Comparison of ENCODE assay signal across 1 cellular context in the genomic region with DNA sequence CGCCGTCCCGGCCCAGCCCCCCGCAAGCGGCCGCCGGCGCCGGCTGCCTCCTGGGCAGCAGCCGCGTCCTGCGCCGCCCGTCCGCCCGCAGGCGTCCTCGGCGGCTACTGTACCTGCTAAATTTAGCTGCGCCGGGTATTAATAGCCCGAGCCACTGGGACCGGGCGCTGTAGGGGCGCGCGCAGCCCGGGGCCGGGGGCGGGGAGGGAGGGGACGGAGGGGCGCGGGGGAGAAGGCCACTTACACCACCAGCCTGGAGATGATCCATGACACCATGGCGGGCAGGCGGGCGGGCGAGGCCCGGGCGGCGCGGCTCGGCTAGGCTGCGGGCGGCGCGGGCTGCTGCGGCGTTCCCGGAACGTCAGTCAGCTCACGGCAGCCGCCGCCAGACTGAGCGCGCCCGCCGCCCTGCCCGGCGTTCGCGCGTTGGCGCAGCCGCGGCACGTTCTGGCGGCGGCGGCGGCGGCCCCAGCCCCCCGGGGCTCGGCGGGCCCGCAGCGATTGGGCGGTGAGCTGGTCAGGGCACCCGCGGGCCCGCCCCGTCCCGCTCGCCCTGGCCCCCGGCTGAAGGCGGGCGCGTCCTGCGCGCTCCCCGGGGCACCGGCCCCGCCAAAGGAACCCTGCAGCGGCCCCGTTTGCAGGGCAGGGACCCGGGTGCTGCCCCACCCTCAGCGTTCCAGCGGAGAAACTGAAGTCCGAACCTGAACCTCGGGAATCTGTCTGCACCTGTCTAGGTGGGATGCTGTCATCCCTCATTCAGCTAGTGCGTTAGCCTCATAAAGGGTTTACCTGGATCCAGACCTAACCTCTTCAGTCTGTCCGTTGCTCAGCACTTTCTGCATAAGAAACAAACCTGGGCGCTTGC.
TF ChIP-seq lines count a peak whose summit lies in the region.

A gene with protein sequence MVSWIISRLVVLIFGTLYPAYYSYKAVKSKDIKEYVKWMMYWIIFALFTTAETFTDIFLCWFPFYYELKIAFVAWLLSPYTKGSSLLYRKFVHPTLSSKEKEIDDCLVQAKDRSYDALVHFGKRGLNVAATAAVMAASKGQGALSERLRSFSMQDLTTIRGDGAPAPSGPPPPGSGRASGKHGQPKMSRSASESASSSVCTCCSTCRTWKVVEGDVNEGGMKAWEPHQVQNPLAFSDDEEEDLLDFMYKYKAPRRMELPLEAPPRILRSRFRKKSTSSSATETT (minus strand): TSS at position 392 of the 865 bp plus-strand sequence. CDS start 116 bp downstream, at position 276.

TF ChIP-seq in GM23338, 12 proteins besides CTCF, POLR2A, EP300 and RAD21 (continued from another document):
- TF ChIP-seq, protein P1, sequence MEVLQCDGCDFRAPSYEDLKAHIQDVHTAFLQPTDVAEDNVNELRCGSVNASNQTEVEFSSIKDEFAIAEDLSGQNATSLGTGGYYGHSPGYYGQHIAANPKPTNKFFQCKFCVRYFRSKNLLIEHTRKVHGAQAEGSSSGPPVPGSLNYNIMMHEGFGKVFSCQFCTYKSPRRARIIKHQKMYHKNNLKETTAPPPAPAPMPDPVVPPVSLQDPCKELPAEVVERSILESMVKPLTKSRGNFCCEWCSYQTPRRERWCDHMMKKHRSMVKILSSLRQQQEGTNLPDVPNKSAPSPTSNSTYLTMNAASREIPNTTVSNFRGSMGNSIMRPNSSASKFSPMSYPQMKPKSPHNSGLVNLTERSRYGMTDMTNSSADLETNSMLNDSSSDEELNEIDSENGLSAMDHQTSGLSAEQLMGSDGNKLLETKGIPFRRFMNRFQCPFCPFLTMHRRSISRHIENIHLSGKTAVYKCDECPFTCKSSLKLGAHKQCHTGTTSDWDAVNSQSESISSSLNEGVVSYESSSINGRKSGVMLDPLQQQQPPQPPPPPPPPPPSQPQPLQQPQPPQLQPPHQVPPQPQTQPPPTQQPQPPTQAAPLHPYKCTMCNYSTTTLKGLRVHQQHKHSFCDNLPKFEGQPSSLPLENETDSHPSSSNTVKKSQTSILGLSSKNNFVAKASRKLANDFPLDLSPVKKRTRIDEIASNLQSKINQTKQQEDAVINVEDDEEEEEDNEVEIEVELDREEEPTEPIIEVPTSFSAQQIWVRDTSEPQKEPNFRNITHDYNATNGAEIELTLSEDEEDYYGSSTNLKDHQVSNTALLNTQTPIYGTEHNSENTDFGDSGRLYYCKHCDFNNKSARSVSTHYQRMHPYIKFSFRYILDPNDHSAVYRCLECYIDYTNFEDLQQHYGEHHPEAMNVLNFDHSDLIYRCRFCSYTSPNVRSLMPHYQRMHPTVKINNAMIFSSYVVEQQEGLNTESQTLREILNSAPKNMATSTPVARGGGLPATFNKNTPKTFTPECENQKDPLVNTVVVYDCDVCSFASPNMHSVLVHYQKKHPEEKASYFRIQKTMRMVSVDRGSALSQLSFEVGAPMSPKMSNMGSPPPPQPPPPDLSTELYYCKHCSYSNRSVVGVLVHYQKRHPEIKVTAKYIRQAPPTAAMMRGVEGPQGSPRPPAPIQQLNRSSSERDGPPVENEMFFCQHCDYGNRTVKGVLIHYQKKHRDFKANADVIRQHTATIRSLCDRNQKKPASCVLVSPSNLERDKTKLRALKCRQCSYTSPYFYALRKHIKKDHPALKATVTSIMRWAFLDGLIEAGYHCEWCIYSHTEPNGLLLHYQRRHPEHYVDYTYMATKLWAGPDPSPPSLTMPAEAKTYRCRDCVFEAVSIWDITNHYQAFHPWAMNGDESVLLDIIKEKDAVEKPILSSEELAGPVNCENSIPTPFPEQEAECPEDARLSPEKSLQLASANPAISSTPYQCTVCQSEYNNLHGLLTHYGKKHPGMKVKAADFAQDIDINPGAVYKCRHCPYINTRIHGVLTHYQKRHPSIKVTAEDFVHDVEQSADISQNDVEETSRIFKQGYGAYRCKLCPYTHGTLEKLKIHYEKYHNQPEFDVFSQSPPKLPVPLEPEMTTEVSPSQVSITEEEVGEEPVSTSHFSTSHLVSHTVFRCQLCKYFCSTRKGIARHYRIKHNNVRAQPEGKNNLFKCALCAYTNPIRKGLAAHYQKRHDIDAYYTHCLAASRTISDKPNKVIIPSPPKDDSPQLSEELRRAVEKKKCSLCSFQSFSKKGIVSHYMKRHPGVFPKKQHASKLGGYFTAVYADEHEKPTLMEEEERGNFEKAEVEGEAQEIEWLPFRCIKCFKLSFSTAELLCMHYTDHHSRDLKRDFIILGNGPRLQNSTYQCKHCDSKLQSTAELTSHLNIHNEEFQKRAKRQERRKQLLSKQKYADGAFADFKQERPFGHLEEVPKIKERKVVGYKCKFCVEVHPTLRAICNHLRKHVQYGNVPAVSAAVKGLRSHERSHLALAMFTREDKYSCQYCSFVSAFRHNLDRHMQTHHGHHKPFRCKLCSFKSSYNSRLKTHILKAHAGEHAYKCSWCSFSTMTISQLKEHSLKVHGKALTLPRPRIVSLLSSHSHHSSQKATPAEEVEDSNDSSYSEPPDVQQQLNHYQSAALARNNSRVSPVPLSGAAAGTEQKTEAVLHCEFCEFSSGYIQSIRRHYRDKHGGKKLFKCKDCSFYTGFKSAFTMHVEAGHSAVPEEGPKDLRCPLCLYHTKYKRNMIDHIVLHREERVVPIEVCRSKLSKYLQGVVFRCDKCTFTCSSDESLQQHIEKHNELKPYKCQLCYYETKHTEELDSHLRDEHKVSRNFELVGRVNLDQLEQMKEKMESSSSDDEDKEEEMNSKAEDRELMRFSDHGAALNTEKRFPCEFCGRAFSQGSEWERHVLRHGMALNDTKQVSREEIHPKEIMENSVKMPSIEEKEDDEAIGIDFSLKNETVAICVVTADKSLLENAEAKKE (CRISPR knock-in tag; IDR thresholded peaks at IDR 0.05), result no peak
- no peak for TF ChIP-seq JUNB (IDR thresholded peaks at IDR 0.05; ENCODE audit: unreplicated experiment)
- TF ChIP-seq, protein P2, sequence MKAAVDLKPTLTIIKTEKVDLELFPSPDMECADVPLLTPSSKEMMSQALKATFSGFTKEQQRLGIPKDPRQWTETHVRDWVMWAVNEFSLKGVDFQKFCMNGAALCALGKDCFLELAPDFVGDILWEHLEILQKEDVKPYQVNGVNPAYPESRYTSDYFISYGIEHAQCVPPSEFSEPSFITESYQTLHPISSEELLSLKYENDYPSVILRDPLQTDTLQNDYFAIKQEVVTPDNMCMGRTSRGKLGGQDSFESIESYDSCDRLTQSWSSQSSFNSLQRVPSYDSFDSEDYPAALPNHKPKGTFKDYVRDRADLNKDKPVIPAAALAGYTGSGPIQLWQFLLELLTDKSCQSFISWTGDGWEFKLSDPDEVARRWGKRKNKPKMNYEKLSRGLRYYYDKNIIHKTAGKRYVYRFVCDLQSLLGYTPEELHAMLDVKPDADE (IDR thresholded peaks at IDR 0.05), result no peak
- TF ChIP-seq, protein P3, sequence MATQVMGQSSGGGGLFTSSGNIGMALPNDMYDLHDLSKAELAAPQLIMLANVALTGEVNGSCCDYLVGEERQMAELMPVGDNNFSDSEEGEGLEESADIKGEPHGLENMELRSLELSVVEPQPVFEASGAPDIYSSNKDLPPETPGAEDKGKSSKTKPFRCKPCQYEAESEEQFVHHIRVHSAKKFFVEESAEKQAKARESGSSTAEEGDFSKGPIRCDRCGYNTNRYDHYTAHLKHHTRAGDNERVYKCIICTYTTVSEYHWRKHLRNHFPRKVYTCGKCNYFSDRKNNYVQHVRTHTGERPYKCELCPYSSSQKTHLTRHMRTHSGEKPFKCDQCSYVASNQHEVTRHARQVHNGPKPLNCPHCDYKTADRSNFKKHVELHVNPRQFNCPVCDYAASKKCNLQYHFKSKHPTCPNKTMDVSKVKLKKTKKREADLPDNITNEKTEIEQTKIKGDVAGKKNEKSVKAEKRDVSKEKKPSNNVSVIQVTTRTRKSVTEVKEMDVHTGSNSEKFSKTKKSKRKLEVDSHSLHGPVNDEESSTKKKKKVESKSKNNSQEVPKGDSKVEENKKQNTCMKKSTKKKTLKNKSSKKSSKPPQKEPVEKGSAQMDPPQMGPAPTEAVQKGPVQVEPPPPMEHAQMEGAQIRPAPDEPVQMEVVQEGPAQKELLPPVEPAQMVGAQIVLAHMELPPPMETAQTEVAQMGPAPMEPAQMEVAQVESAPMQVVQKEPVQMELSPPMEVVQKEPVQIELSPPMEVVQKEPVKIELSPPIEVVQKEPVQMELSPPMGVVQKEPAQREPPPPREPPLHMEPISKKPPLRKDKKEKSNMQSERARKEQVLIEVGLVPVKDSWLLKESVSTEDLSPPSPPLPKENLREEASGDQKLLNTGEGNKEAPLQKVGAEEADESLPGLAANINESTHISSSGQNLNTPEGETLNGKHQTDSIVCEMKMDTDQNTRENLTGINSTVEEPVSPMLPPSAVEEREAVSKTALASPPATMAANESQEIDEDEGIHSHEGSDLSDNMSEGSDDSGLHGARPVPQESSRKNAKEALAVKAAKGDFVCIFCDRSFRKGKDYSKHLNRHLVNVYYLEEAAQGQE (IDR thresholded peaks at IDR 0.05; ENCODE audit: unreplicated experiment), result no peak
- TF ChIP-seq NANOG (IDR thresholded peaks at IDR 0.05; ENCODE audit: borderline replicate concordance), result no peak
- no peak for TF ChIP-seq EZH2phosphoT487 (IDR thresholded peaks at IDR 0.05; ENCODE audit: unreplicated experiment)
- TF ChIP-seq EZH2 (IDR thresholded peaks at IDR 0.05; ENCODE audit: low read depth, unreplicated experiment), result no peak
